In genomic region chr5:178231736-178232123, GRCh38 we compare ENCODE assay signal across 8 cellular contexts. TPM values are rescaled to one million over a fixed set of nuclear protein-coding genes. Genes with fewer than 3 reads are reported as not detected.
DNase-seq lines count a peak whose midpoint lies in the region; ATAC-seq and TF ChIP-seq lines count a peak whose summit lies in the region.

No MANE protein-coding gene starts in this region.

- H3K27ac ChIP-seq in esophagus squamous epithelium, result peak overlapping the region; percentile 88 to 98 (median 92)

- H3K36me3 ChIP-seq in H7 (replicated peaks; ENCODE audit: control insufficient read depth, insufficient read depth, low read length), result peaks cover 15% of the 10 kb centered on the region
- H3K36me3 ChIP-seq in esophagus squamous epithelium, result peaks cover 7 to 48% (median 12%) of the 10 kb centered on the region in 3 donors

- H3K27me3 ChIP-seq in H7 (ENCODE audit: control insufficient read depth, insufficient read depth, low read length) (no peaks in the 10 kb centered on the region), esophagus squamous epithelium (no peaks in the 10 kb centered on the region)

- no peak for DNase-seq in H7
- peak; percentile 25 for DNase-seq in RPMI8226
- no peak for DNase-seq in esophagus squamous epithelium (lab: John Stamatoyannopoulos, UW)
- DNase-seq in progenitor cell of endocrine pancreas (ENCODE audit: low spot score, unreplicated experiment), result no peak
- no peak for DNase-seq in NCI-H1105 treated with DMSO at 0.1 percent for 48 hours (lab: John Stamatoyannopoulos, UW)
- DNase-seq in NCI-H2196 (lab: John Stamatoyannopoulos, UW; ENCODE audit: unreplicated experiment), result no peak
- no peak for DNase-seq in glomerular visceral epithelial cell (ENCODE audit: extremely low spot score)

- no peaks in the 10 kb centered on the region for H3K9me3 ChIP-seq in esophagus squamous epithelium

- peaks cover 13% of the 10 kb centered on the region for H3K4me1 Mint-ChIP-seq in progenitor cell of endocrine pancreas (ENCODE audit: low read depth)

- H3K4me3 Mint-ChIP-seq in progenitor cell of endocrine pancreas (ENCODE audit: low read depth), result peak overlapping the region; percentile 80

- no peaks in the 10 kb centered on the region for H3K9me3 Mint-ChIP-seq in progenitor cell of endocrine pancreas (ENCODE audit: low read depth)

- peaks cover 13 to 70% (median 45%) of the 10 kb centered on the region in 3 donors for H3K4me1 ChIP-seq in esophagus squamous epithelium

- TF ChIP-seq CTCF in esophagus squamous epithelium (IDR thresholded peaks at IDR 0.05), result no peak
- TF ChIP-seq CTCF in progenitor cell of endocrine pancreas (IDR thresholded peaks at IDR 0.05; ENCODE audit: unreplicated experiment), result no peak

- no peak for ATAC-seq in HG03196 (IDR thresholded peaks at IDR 0.05; ENCODE audit: unreplicated experiment)

- WGBS in esophagus squamous epithelium, 2 donors, result 9% methylated on average over 14 of the region's 16 CpGs; no CpG with 5 or more reads in 1 of the 2 donors

- intact Hi-C loops in esophagus squamous epithelium (cut with DNase I), result no loop called here

- H3K4me3 ChIP-seq in H7 (ENCODE audit: insufficient read depth, low read depth, low read length) (peak overlapping the region; percentile 82), esophagus squamous epithelium (peak overlapping the region; percentile 62 to 91 (median 70))

- H3K36me3 Mint-ChIP-seq in progenitor cell of endocrine pancreas (ENCODE audit: insufficient read depth), result peaks cover 26% of the 10 kb centered on the region

- no peak for TF ChIP-seq POLR2A in esophagus squamous epithelium (IDR thresholded peaks at IDR 0.05)

- H3K27ac Mint-ChIP-seq in progenitor cell of endocrine pancreas, result peak overlapping the region; percentile 56

- H3K27me3 Mint-ChIP-seq in progenitor cell of endocrine pancreas, result no peaks in the 10 kb centered on the region

RNA-seq across cellular contexts. Expression of gene PHYKPL, which starts 0.9 kb away (rescaled TPM):
- total RNA-seq in H7 (2014; rRNA removed; shearing (Covaris generic)), result 11.3 and 25.1 TPM in 2 replicates
- 10 to 100 TPM; 15.8 to 57.4 (median 21.9) TPM for total RNA-seq in esophagus squamous epithelium
- total RNA-seq in progenitor cell of endocrine pancreas, result 113 and 123 TPM in 2 replicates

RNA-seq across cellular contexts. Expression of gene HNRNPAB, which starts 27.4 kb away (rescaled TPM):
- total RNA-seq in H7 (2014; rRNA removed; shearing (Covaris generic)), result 134 and 138 TPM in 2 replicates
- 100 to 1,000 TPM; 123 to 150 (median 135) TPM for total RNA-seq in esophagus squamous epithelium
- total RNA-seq in progenitor cell of endocrine pancreas, result 214 and 223 TPM in 2 replicates

RNA-seq across cellular contexts. Expression of gene GMCL2, which starts 44.6 kb away (rescaled TPM):
- total RNA-seq in H7 (2014; rRNA removed; shearing (Covaris generic)), result not detected in 2 replicates
- total RNA-seq in esophagus squamous epithelium, result not detected
- total RNA-seq in progenitor cell of endocrine pancreas, result not detected in 2 replicates
